In the genomic region with DNA sequence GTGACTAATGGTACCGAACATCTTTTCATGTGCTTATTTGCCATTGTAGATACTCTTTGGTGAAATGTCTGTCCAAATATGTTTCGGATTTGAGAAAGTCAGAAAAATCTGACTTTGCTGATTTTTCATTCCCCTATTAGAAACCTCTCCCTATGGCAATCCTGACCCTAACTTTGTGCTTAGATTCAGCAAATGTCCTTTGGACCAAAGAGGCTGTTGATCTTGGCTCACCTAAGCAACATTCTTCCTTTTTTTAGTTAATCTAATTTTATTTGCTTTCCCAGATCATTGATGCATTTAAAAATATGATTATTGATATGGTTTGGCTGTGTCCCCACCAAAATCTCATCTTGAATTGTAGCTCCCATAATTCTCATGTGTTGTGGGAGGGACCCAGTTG, we compare ENCODE assay signal across 2 cellular contexts.
A peak's percentile ranks its signal among the peaks of the same experiment; 100 is the strongest.
TF ChIP-seq lines count a peak whose summit lies in the region.

No MANE protein-coding gene starts in this region.

TF ChIP-seq in liver, 16 proteins besides CTCF, POLR2A, EP300 and RAD21:
- no peak for TF ChIP-seq NR2F2 (IDR thresholded peaks at IDR 0.05)
- TF ChIP-seq JUND (IDR thresholded peaks at IDR 0.05) = no peak
- TF ChIP-seq HNF4A (conservative IDR thresholded peaks at IDR 0.05) = peak; percentile 33 to 56
- TF ChIP-seq GABPA (IDR thresholded peaks at IDR 0.05 in 1 of 2, conservative IDR thresholded peaks at IDR 0.05 in 1 of 2) = no peak
- TF ChIP-seq RXRA (IDR thresholded peaks at IDR 0.05) = peak in 1 of 2 donors; percentile 7
- TF ChIP-seq, protein P1, sequence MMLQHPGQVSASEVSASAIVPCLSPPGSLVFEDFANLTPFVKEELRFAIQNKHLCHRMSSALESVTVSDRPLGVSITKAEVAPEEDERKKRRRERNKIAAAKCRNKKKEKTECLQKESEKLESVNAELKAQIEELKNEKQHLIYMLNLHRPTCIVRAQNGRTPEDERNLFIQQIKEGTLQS (IDR thresholded peaks at IDR 0.05) = no peak
- no peak for TF ChIP-seq TAF1 (conservative IDR thresholded peaks at IDR 0.05)
- no peak for TF ChIP-seq YY1 (IDR thresholded peaks at IDR 0.05)
- TF ChIP-seq FOXA2 (IDR thresholded peaks at IDR 0.05) = peak; percentile 19

TF ChIP-seq in HepG2, 621 proteins besides CTCF, POLR2A, EP300 and RAD21:
- TF ChIP-seq SOX6 (IDR thresholded peaks at IDR 0.05) (no peak), SOX6 (CRISPR knock-in tag; IDR thresholded peaks at IDR 0.05) (no peak), ZNF367 (CRISPR knock-in tag; IDR thresholded peaks at IDR 0.05; ENCODE audit: borderline replicate concordance) (no peak), TBL1XR1 (IDR thresholded peaks at IDR 0.05; ENCODE audit: borderline replicate concordance, low read length, partially characterized antibody) (no peak), BCL6 (CRISPR knock-in tag; IDR thresholded peaks at IDR 0.05) (no peak), ZFP41 (CRISPR knock-in tag; IDR thresholded peaks at IDR 0.05; ENCODE audit: borderline replicate concordance) (no peak)
